ENCODE assay signal across 8 cellular contexts in genomic region chr3:190811775-190812480, GRCh38. TPM values are rescaled to one million over a fixed set of nuclear protein-coding genes. Genes with fewer than 3 reads are reported as not detected.
DNase-seq lines count a peak whose midpoint lies in the region; ATAC-seq and TF ChIP-seq lines count a peak whose summit lies in the region.

No MANE protein-coding gene starts in this region.

- H4K20me1 ChIP-seq in OCI-LY3 (ENCODE audit: insufficient read depth, low read length): no peaks in the 10 kb centered on the region

- H3K4me3 Mint-ChIP-seq in nephron (no peak overlapping the region), T-helper 17 cell (no peak overlapping the region)

- H3K36me3 ChIP-seq in OCI-LY3 (replicated peaks; ENCODE audit: low read depth, low read length): no peaks in the 10 kb centered on the region
- H3K36me3 ChIP-seq in effector memory CD4-positive, alpha-beta T cell (ENCODE audit: control insufficient read depth, insufficient read depth, low read length): no peaks in the 10 kb centered on the region

- peak overlapping the region; percentile 88 for H3K4me2 ChIP-seq in OCI-LY3 (ENCODE audit: low read length)

- peak; percentile 88 for ATAC-seq in GM19395 (IDR thresholded peaks at IDR 0.05; ENCODE audit: unreplicated experiment)
- peak; percentile 65 for ATAC-seq in HG03575 (IDR thresholded peaks at IDR 0.05; ENCODE audit: extremely low read depth, insufficient number of reproducible peaks, low FRiP score, unreplicated experiment)
- ATAC-seq in T-helper 17 cell: no peak

- H3K27me3 ChIP-seq in OCI-LY3 (ENCODE audit: low read depth, low read length) (no peaks in the 10 kb centered on the region), dorsolateral prefrontal cortex (peaks cover 0 to under 1% (median 0%) of the 10 kb centered on the region in 45 donors)
- H3K27me3 ChIP-seq in effector memory CD4-positive, alpha-beta T cell (replicated peaks; ENCODE audit: control insufficient read depth, insufficient read depth, low read length, poor library complexity, severe bottlenecking): no peaks in the 10 kb centered on the region

- H3K27me3 Mint-ChIP-seq in nephron (ENCODE audit: low read depth): peaks cover 4% of the 10 kb centered on the region
- peaks cover 5% of the 10 kb centered on the region for H3K27me3 Mint-ChIP-seq in T-helper 17 cell

- H3K9me3 ChIP-seq in OCI-LY3 (ENCODE audit: insufficient read depth, low read length): no peaks in the 10 kb centered on the region
- no peaks in the 10 kb centered on the region for H3K9me3 ChIP-seq in effector memory CD4-positive, alpha-beta T cell (ENCODE audit: control insufficient read depth, low read length)
- H3K9me3 ChIP-seq in T-helper 17 cell (ENCODE audit: control insufficient read depth, low read length, poor library complexity, severe bottlenecking): no peaks in the 10 kb centered on the region

- peak overlapping the region; percentile 53 for H3K9ac ChIP-seq in OCI-LY3 (ENCODE audit: low read length)

- H3K36me3 Mint-ChIP-seq in nephron (ENCODE audit: low read depth) (no peaks in the 10 kb centered on the region), T-helper 17 cell (ENCODE audit: low read depth) (no peaks in the 10 kb centered on the region)

- H3K27ac ChIP-seq in OCI-LY3 (ENCODE audit: low read length) (no peak overlapping the region), dorsolateral prefrontal cortex (no peak overlapping the region)
- no peak overlapping the region for H3K27ac ChIP-seq in effector memory CD4-positive, alpha-beta T cell (ENCODE audit: insufficient read depth, low read length, poor library complexity, severe bottlenecking)

- H2AFZ ChIP-seq in OCI-LY3 (ENCODE audit: low read depth, low read length): peak overlapping the region; percentile 92

- H3K27ac Mint-ChIP-seq in nephron (peak overlapping the region in 1 of 3 experiments; percentile 1), T-helper 17 cell (no peak overlapping the region)

- H3K9me3 Mint-ChIP-seq in nephron: peaks cover 5% of the 10 kb centered on the region

- DNase-seq in D341Med (ENCODE audit: low spot score) (peak; percentile 65), dorsolateral prefrontal cortex (peak in 3 of 10 donors; percentile 19 to 41 (median 35)), T-helper 17 cell (no peak)
- DNase-seq in effector memory CD4-positive, alpha-beta T cell: no peak

- H3K4me1 ChIP-seq in OCI-LY3 (ENCODE audit: low read length): no peaks in the 10 kb centered on the region
- no peaks in the 10 kb centered on the region for H3K4me1 ChIP-seq in effector memory CD4-positive, alpha-beta T cell (ENCODE audit: control insufficient read depth, insufficient read depth, low read length, poor library complexity, severe bottlenecking)

- H3K4me1 Mint-ChIP-seq in nephron: peaks cover 5% of the 10 kb centered on the region
- no peaks in the 10 kb centered on the region for H3K4me1 Mint-ChIP-seq in T-helper 17 cell

- no peaks in the 10 kb centered on the region for H3K79me2 ChIP-seq in OCI-LY3 (ENCODE audit: low read length)

- H3K4me3 ChIP-seq in OCI-LY3 (ENCODE audit: low read length) (peak overlapping the region; percentile 79), dorsolateral prefrontal cortex (peak overlapping the region in 51 of 59 donors; percentile 1 to 59 (median 30))
- H3K4me3 ChIP-seq in effector memory CD4-positive, alpha-beta T cell (ENCODE audit: insufficient read depth, low read depth, low read length, poor library complexity, severe bottlenecking): no peak overlapping the region

- intact Hi-C loops in dorsolateral prefrontal cortex (cut with DNase I): loop anchor here (5.0 kb wide), 1 partner anchor 240 kb away; no protein-coding TSS in a partner anchor

- TF ChIP-seq CTCF in OCI-LY3 (IDR thresholded peaks at IDR 0.05; ENCODE audit: low read depth, low read length) (peak; percentile 89), dorsolateral prefrontal cortex (IDR thresholded peaks at IDR 0.05 in 54 of 56, conservative IDR thresholded peaks at IDR 0.05 in 2 of 56; ENCODE audit: low read depth in 1 of 56, partially characterized antibody in 56 of 56) (peak; percentile 38 to 80 (median 65)), nephron (IDR thresholded peaks at IDR 0.05; ENCODE audit: unreplicated experiment in 3 of 3) (peak; percentile 63 to 67 (median 65))

RNA-seq across cellular contexts. Expression of gene GMNC, which starts 50.6 kb away (rescaled TPM):
- total RNA-seq in dorsolateral prefrontal cortex (1 to 10 TPM in 48 of 120 experiments, under 1 TPM in 67, not detected in 5; 0.13 to 4.0 (median 0.78) TPM), T-helper 17 cell (not detected)
